Comparison of ENCODE assay signal across 12 cellular contexts in genomic region chr11:46776878-46777277, GRCh38. TPM values are rescaled to one million over a fixed set of nuclear protein-coding genes. Genes with fewer than 3 reads are reported as not detected.
"Had no signal": no experiment of that assay in that cellular context is flagged by ENCODE, and none has a peak within 500 bp of the region (broad histone marks: within the 10 kb centered on the region; RNA-seq: fewer than 3 reads in every experiment).

No MANE protein-coding gene starts in this region.

- H3K4me3 ChIP-seq: GM23248 had no signal

- DNase-seq: GM23248, GOT3, H9, HCEC 1CT, HFFc6, Karpas-422, KBM-7 had no signal

- H3K27ac ChIP-seq: GM23248, HL-60, KMS-11 had no signal

- FAIRE-seq: H54 had no signal

- H3K9ac ChIP-seq: GM23248, KMS-11 had no signal

- H3K4me2 ChIP-seq: KMS-11 had no signal

- H2AFZ ChIP-seq: GM23248 had no signal

RNA-seq across cellular contexts. Expression of gene F2, which starts 57.9 kb away (rescaled TPM):
- total RNA-seq: GM23248, H9, HFFc6, HT1080 had no signal
- polyA plus RNA-seq: GM23248, IgD-negative memory B cell had no signal
